In the genomic region with DNA sequence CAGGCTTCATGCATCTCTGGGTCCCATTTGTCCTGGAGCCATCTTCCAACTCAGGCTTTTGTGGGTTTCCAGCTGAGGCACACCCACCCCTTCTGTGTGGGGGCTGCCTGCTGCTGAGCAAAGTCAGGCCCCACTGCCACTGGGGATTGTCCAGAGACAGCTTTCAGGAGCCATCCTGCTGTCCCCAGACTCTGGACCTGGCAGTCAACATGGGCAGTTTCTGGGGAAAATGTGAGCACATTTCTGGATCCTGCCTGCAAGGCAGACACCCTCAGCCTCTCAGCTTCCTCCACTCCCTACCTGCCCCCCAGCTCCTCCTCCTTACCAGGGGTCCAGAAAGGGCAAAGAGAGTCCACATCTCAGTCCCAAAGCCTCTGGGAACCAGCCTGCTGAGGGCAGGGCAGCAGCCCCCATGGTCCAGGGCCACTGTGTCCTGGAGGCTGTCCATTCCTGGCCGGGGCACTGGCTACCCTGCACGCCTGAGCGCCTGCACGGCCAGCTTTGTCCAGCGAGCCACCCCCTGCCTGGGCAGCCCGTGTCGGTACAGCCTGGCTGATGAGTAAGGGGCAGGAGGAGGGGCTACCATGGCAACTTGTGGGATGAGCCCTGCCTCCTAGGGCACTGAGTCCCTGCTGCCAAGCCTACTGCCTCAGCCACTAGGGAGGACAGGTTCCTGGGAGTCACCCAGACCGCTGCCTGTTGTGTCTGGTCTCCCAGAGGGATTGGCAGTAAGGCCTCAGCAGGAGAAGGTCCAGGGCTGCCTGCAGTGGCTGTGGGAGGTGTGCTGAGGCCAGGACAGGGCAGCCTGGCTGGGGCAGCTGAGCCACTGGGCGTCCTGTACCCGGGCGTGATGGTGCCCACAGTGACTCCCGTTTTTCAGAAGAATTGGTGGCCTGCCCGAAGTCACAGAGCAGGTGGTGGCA, we compare ENCODE assay signal across 1 cellular context.
TF ChIP-seq lines count a peak whose summit lies in the region.

A gene with protein sequence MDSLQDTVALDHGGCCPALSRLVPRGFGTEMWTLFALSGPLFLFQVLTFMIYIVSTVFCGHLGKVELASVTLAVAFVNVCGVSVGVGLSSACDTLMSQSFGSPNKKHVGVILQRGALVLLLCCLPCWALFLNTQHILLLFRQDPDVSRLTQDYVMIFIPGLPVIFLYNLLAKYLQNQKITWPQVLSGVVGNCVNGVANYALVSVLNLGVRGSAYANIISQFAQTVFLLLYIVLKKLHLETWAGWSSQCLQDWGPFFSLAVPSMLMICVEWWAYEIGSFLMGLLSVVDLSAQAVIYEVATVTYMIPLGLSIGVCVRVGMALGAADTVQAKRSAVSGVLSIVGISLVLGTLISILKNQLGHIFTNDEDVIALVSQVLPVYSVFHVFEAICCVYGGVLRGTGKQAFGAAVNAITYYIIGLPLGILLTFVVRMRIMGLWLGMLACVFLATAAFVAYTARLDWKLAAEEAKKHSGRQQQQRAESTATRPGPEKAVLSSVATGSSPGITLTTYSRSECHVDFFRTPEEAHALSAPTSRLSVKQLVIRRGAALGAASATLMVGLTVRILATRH (minus strand): TSS at position 477 of the 923 bp plus-strand sequence. CDS start 29 bp downstream, at position 448.

TF ChIP-seq in H1, 55 proteins besides CTCF, POLR2A, EP300 and RAD21:
- TF ChIP-seq TAF7 (optimal IDR thresholded peaks at IDR 0.05; ENCODE audit: borderline replicate concordance, low read depth, low read length), result no peak
- TF ChIP-seq, protein P1, sequence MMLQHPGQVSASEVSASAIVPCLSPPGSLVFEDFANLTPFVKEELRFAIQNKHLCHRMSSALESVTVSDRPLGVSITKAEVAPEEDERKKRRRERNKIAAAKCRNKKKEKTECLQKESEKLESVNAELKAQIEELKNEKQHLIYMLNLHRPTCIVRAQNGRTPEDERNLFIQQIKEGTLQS (IDR thresholded peaks at IDR 0.05; ENCODE audit: insufficient read depth, low read depth, low read length), result no peak
- no peak for TF ChIP-seq SUZ12 (IDR thresholded peaks at IDR 0.05; ENCODE audit: low read length)
- TF ChIP-seq, protein P2, sequence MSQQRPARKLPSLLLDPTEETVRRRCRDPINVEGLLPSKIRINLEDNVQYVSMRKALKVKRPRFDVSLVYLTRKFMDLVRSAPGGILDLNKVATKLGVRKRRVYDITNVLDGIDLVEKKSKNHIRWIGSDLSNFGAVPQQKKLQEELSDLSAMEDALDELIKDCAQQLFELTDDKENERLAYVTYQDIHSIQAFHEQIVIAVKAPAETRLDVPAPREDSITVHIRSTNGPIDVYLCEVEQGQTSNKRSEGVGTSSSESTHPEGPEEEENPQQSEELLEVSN (IDR thresholded peaks at IDR 0.05), result no peak
- TF ChIP-seq EGR1 (IDR thresholded peaks at IDR 0.05; ENCODE audit: borderline replicate concordance, low read depth, low read length), result no peak
- no peak for TF ChIP-seq GTF2F1 (IDR thresholded peaks at IDR 0.05; ENCODE audit: borderline replicate concordance, low read depth, low read length)
- TF ChIP-seq SP4 (IDR thresholded peaks at IDR 0.05; ENCODE audit: low read length), result no peak
